ENCODE assay signal across 22 cellular contexts in genomic region chr2:52805901-52806410, GRCh38.
"Had no signal": no experiment of that assay in that cellular context is flagged by ENCODE, and none has a peak within 500 bp of the region (broad histone marks: within the 10 kb centered on the region; RNA-seq: fewer than 3 reads in every experiment).

No MANE protein-coding gene starts in this region.

- H3K9me3 ChIP-seq: thyroid gland, vagina had no signal

- DNase-seq: cortex of kidney; foreskin melanocyte; glutamatergic neuron; heart right ventricle; hippocampal formation; islet precursor cell; midbrain; naive thymus-derived CD4-positive, alpha-beta T cell; stimulated activated CD4-positive, alpha-beta T cell treated with anti-CD3 and anti-CD28 coated beads, Interleukin-12 subunit alpha, Interleukin-12 subunit beta, amount 100 ng/mL, for 4 hours; stimulated activated CD4-positive, alpha-beta T cell treated with anti-CD3 and anti-CD28 coated beads, Interleukin-1b, Interleukin-23, amount 100 ng/mL, for 48 hours; stimulated activated CD4-positive, alpha-beta T cell treated with anti-CD3 and anti-CD28 coated beads, Interleukin-4, amount 100 ng/mL, for 1 hour; stimulated activated CD8-positive, alpha-beta memory T cell treated with anti-CD3 and anti-CD28 coated beads, Interleukin-4, amount 100 ng/mL, for 48 hours; stimulated activated naive CD4-positive, alpha-beta T cell treated with Interleukin-2 at 50 U/mL for 16 hours; stomach; thyroid gland; trophoblast cell had no signal

- H3K4me3 ChIP-seq: heart right ventricle, lung, neural progenitor cell, right atrium auricular region, smooth muscle cell, stomach, thyroid gland, vagina had no signal

- H3K36me3 ChIP-seq: heart right ventricle, neural progenitor cell, right atrium auricular region, stomach, thyroid gland, vagina had no signal

- H3K27me3 ChIP-seq: heart right ventricle, neural progenitor cell, right atrium auricular region, stomach, thyroid gland, vagina had no signal

- H3K9ac ChIP-seq: neural progenitor cell, parathyroid adenoma had no signal

- H3K4me1 ChIP-seq: neural progenitor cell, parathyroid adenoma, right atrium auricular region, stomach, thyroid gland, vagina had no signal
